Comparison of ENCODE assay signal across 13 cellular contexts in the genomic region with DNA sequence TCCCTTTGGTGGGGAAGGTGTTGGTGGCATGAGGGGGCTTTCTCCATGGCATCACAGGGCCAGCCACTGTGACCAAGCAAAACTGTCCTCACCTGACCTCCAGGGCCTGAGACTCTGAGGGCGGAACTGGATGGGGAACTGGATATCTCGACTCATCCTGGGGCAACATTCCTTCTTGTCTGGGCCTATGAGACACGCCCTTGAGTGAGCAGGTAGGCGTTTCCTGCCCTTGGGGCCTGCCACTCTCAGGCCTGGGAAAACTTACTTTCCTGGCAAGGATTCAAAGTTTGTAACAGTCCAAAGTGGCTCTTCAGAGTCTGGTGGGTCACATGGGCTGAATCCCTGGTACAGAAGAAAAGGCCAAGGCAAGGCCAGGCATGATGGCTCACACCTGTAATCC. TPM values are rescaled to one million over a fixed set of nuclear protein-coding genes. Genes with fewer than 3 reads are reported as not detected.
A peak's percentile ranks its signal among the peaks of the same experiment; 100 is the strongest.
DNase-seq lines count a peak whose midpoint lies in the region; ATAC-seq, FAIRE-seq and TF ChIP-seq lines count a peak whose summit lies in the region.
"Had no signal": no experiment of that assay in that cellular context is flagged by ENCODE, and none has a peak within 500 bp of the region (broad histone marks: within the 10 kb centered on the region; RNA-seq: fewer than 3 reads in every experiment).

No MANE protein-coding gene starts in this region.

- FAIRE-seq in HTR-8/SVneo (lab: Jason Lieb, UNC) (peak; percentile 96), bronchial epithelial cell (lab: Jason Lieb, UNC) (peak; percentile 98)

- intact Hi-C loops in lower lobe of right lung (cut with DNase I), result no loop called here

- TF ChIP-seq CTCF in bronchial epithelial cell (IDR thresholded peaks at IDR 0.05; ENCODE audit: insufficient read depth, low read length, severe bottlenecking) (no peak), lower lobe of right lung (IDR thresholded peaks at IDR 0.05) (no peak), brain microvascular endothelial cell (IDR thresholded peaks at IDR 0.05; ENCODE audit: low read depth, low read length, missing control alignments) (no peak)

- ATAC-seq in lower lobe of right lung (peak; percentile 91 to 95), HG03571 (IDR thresholded peaks at IDR 0.05; ENCODE audit: unreplicated experiment) (no peak), HG02763 (IDR thresholded peaks at IDR 0.05; ENCODE audit: unreplicated experiment) (no peak), GM18511 (IDR thresholded peaks at IDR 0.05; ENCODE audit: unreplicated experiment) (no peak)
- ATAC-seq: Panc1 had no signal

- H3K27ac ChIP-seq in lower lobe of right lung, result no peak overlapping the region
- H3K27ac ChIP-seq in brain microvascular endothelial cell, result no peak overlapping the region

- H3K27me3 ChIP-seq in bronchial epithelial cell (ENCODE audit: control insufficient read depth, insufficient read depth, low read length) (no peaks in the 10 kb centered on the region), lower lobe of right lung (ENCODE audit: low read depth) (no peaks in the 10 kb centered on the region), brain microvascular endothelial cell (replicated peaks) (no peaks in the 10 kb centered on the region)

- H3K9me3 ChIP-seq in lower lobe of right lung, result no peaks in the 10 kb centered on the region

- H3K4me3 ChIP-seq in bronchial epithelial cell (ENCODE audit: low read depth, low read length) (no peak overlapping the region), lower lobe of right lung (no peak overlapping the region), brain microvascular endothelial cell (ENCODE audit: low read depth, low read length) (no peak overlapping the region)

- no peaks in the 10 kb centered on the region for H3K4me1 ChIP-seq in lower lobe of right lung

- H3K36me3 ChIP-seq in bronchial epithelial cell (ENCODE audit: control insufficient read depth, insufficient read depth, low read length), result no peaks in the 10 kb centered on the region
- no peaks in the 10 kb centered on the region for H3K36me3 ChIP-seq in lower lobe of right lung
- no peaks in the 10 kb centered on the region for H3K36me3 ChIP-seq in brain microvascular endothelial cell (replicated peaks)

- DNase-seq in CD1c-positive myeloid dendritic cell (ENCODE audit: extremely low spot score) (peak; percentile 10), HTR-8/SVneo (ENCODE audit: insufficient read length, low spot score) (peak; percentile 89), bronchial epithelial cell (ENCODE audit: low read depth) (peak; percentile 100), lower lobe of right lung (peak; percentile 73), brain microvascular endothelial cell (no peak)
- DNase-seq: activated CD4-positive, alpha-beta memory T cell treated with anti-CD3 and anti-CD28 coated beads for 36 hours; CD4-positive, alpha-beta T cell; stimulated activated CD4-positive, alpha-beta T cell treated with anti-CD3 and anti-CD28 coated beads, Interleukin-1b, Interleukin-23, amount 100 ng/mL, for 48 hours had no signal

- in situ Hi-C loops in brain microvascular endothelial cell (cut with HindIII; ENCODE audit: low pct_ligation_motif_present, low sequenced_read_pairs), result no loop called here

RNA-seq across cellular contexts. Expression of gene MT1X, which starts 9.6 kb away (rescaled TPM):
- 212 and 261 TPM in 2 replicates for total RNA-seq in bronchial epithelial cell
- total RNA-seq in lower lobe of right lung, result 95.7 TPM

RNA-seq across cellular contexts. Expression of gene MT1H, which starts 22.3 kb away (rescaled TPM):
- total RNA-seq in bronchial epithelial cell (not detected in 2 replicates), lower lobe of right lung (4.3 TPM)
- total RNA-seq: CD4-positive, alpha-beta T cell; fibroblast of lung had no signal

RNA-seq across cellular contexts. Expression of gene MT1G, which starts 24.0 kb away (rescaled TPM):
- total RNA-seq in bronchial epithelial cell (0.64 TPM in 1 of 2 replicates, not detected in the other), lower lobe of right lung (25.3 TPM)
- total RNA-seq: CD4-positive, alpha-beta T cell had no signal

RNA-seq across cellular contexts. Expression of gene MT1F, which starts 34.1 kb away (rescaled TPM):
- total RNA-seq in bronchial epithelial cell (1.5 and 1.6 TPM in 2 replicates), lower lobe of right lung (12.6 TPM)

RNA-seq across cellular contexts. Expression of gene NUP93, which starts 38.0 kb away (rescaled TPM):
- 43.0 and 47.4 TPM in 2 replicates for total RNA-seq in bronchial epithelial cell
- total RNA-seq in lower lobe of right lung, result 49.4 TPM

Comparison
In these comparisons a context has a peak if more than half of its experiments do, and no peak if none do; other contexts are left out.
1. ATAC-seq: peak in lower lobe of right lung (2 of 2); none in HG03571 (single experiment), HG02763 (single experiment) and GM18511 (single experiment).
2. RNA of gene MT1G, which starts 24.0 kb away (total RNA-seq): 25.3 TPM in lower lobe of right lung (single experiment); 0.64 TPM in bronchial epithelial cell; every median in the first group is over 10 times any median in the second.